Comparison of ENCODE assay signal across 19 cellular contexts in the genomic region with DNA sequence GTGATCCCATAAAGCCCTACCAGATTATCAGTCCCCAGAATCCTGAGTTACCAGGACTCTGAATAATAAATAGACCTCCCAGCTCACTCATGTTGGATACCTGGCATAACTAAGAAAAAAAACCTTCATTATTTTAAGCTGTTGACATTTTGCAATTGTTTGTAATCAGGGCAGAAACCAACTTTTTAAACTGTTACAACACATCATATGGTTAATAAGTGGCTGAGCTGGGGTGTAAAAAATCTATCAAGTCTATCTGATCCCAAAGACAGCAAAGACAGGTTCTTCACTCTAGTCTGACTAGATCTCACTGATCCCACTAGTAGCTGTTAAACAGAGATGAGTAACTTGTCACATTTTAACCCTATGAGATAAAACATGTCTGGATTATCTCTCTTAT.
"Had no signal": no experiment of that assay in that cellular context is flagged by ENCODE, and none has a peak within 500 bp of the region (broad histone marks: within the 10 kb centered on the region; RNA-seq: fewer than 3 reads in every experiment).

No MANE protein-coding gene starts in this region.

- H2AFZ ChIP-seq: hepatocyte had no signal

- FAIRE-seq: keratinocyte had no signal

- H3K4me1 ChIP-seq: colonic mucosa, foreskin keratinocyte, left ventricle myocardium inferior, psoas muscle, sigmoid colon, stomach, transverse colon had no signal

- H3K27me3 ChIP-seq: colonic mucosa, foreskin keratinocyte, hepatocyte, neutrophil, sigmoid colon, stomach, transverse colon had no signal

- H3K27ac ChIP-seq: colonic mucosa, foreskin keratinocyte, hepatocyte, left ventricle myocardium inferior, neutrophil, psoas muscle, sigmoid colon, skin epidermis, stomach, thoracic aorta, transverse colon had no signal

- DNase-seq: colonic mucosa; dermis blood vessel endothelial cell; foreskin keratinocyte; immature natural killer cell; left ventricle myocardium inferior; naive thymus-derived CD4-positive, alpha-beta T cell; psoas muscle; sigmoid colon; stimulated activated CD4-positive, alpha-beta T cell treated with anti-CD3 and anti-CD28 coated beads, Interleukin-12 subunit alpha, Interleukin-12 subunit beta, amount 100 ng/mL, for 4 hours; stimulated activated naive CD4-positive, alpha-beta T cell; stomach; substantia nigra; transverse colon had no signal

- H3K4me2 ChIP-seq: hepatocyte had no signal

- H3K36me3 ChIP-seq: colonic mucosa, left ventricle myocardium inferior, neutrophil, sigmoid colon, stomach, thoracic aorta, transverse colon had no signal

- H3K9me3 ChIP-seq: colonic mucosa, left ventricle myocardium inferior, neutrophil, psoas muscle, sigmoid colon, stomach, thoracic aorta, transverse colon had no signal

- ATAC-seq: foreskin keratinocyte; naive thymus-derived CD4-positive, alpha-beta T cell; psoas muscle had no signal

- H3K79me2 ChIP-seq: hepatocyte had no signal

- H3K4me3 ChIP-seq: colonic mucosa, hepatocyte, left ventricle myocardium inferior, lung, psoas muscle, sigmoid colon, skin epidermis, stomach, thoracic aorta, transverse colon had no signal
